Comparison of ENCODE assay signal across 33 cellular contexts in the genomic region with DNA sequence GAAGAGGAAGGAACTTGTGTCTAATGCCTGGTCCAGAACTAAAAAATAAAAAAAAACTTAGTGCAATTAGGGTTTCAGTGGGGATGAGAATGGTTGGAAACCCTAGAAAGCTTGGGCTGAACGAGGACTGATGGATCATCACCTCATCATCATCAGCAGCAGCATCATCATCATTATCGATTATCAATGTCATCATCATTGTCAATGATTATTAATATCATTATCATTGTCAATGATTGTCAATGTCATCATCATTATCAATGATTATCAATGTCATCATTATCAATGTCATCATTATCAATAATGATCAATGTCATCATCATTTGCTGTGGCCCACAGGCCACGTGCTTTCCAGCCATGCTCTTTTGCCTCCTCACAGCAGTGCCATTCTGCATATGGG.
"Had no signal": no experiment of that assay in that cellular context is flagged by ENCODE, and none has a peak within 500 bp of the region (broad histone marks: within the 10 kb centered on the region; RNA-seq: fewer than 3 reads in every experiment).

No MANE protein-coding gene starts in this region.

- H3K27ac ChIP-seq: ascending aorta, body of pancreas, brain microvascular endothelial cell, breast epithelium, cardiac muscle cell had no signal

- DNase-seq: activated effector memory CD4-positive, alpha-beta T cell treated with anti-CD3 and anti-CD28 coated beads, Interleukin-2, amount 50 U/mL, for 16 hours; activated effector memory CD4-positive, alpha-beta T cell treated with Interleukin-2 at 50 U/mL for 16 hours; activated gamma-delta T cell; activated gamma-delta T cell treated with Interleukin-2 at 50 U/mL for 16 hours; activated naive CD4-positive, alpha-beta T cell; activated naive CD4-positive, alpha-beta T cell treated with anti-CD3 and anti-CD28 coated beads for 36 hours; activated naive CD4-positive, alpha-beta T cell treated with anti-CD3 and anti-CD28 coated beads, Interleukin-2, amount 10 ng/mL, durations not matched to agents 7 days and 5 days; activated naive CD4-positive, alpha-beta T cell treated with anti-CD3 and anti-CD28 coated beads, Interleukin-2, amount 50 U/mL, for 16 hours; activated naive CD4-positive, alpha-beta T cell treated with Interleukin-2 at 50 U/mL for 16 hours; activated naive CD8-positive, alpha-beta T cell treated with anti-CD3 and anti-CD28 coated beads for 36 hours; activated naive CD8-positive, alpha-beta T cell treated with anti-CD3 and anti-CD28 coated beads, Interleukin-2, amount 10 ng/mL, durations not matched to agents 7 days and 5 days; activated naive CD8-positive, alpha-beta T cell treated with anti-CD3 and anti-CD28 coated beads, Interleukin-2, amount 50 U/mL, for 24 hours; activated T-cell treated with anti-CD3 and anti-CD28 coated beads, Interleukin-2, amount 50 U/mL, for 1 hour; activated T-cell treated with anti-CD3 and anti-CD28 coated beads, Interleukin-2, amount 50 U/mL, for 24 hours; activated T-cell treated with anti-CD3 and anti-CD28 coated beads, Interleukin-2, amount 50 U/mL, for 4 hours; activated T-cell treated with anti-CD3 and anti-CD28 coated beads, Interleukin-2, amount 50 U/mL, for 48 hours; activated T-cell treated with anti-CD3 and anti-CD28 coated beads, Interleukin-2, amount 50 U/mL, for 72 hours; amniotic stem cell; amygdala; anterior cingulate cortex; aorta; body of pancreas; brain microvascular endothelial cell; caudate nucleus; central memory CD4-positive, alpha-beta T cell; cerebellar nuclear complex had no signal

- H3K4me3 ChIP-seq: ascending aorta, body of pancreas, breast epithelium, cardiac muscle cell had no signal

- FAIRE-seq: astrocyte, bronchial epithelial cell had no signal

- H3K36me3 ChIP-seq: ascending aorta, brain microvascular endothelial cell, breast epithelium, cardiac muscle cell had no signal

- H3K27me3 ChIP-seq: ascending aorta, body of pancreas, brain microvascular endothelial cell, breast epithelium, cardiac muscle cell had no signal

- H3K4me1 ChIP-seq: ascending aorta, body of pancreas, breast epithelium had no signal

- ATAC-seq: activated naive CD4-positive, alpha-beta T cell treated with anti-CD3 and anti-CD28 coated beads, Interleukin-2, amount 50 U/mL, for 72 hours; activated naive CD8-positive, alpha-beta T cell treated with anti-CD3 and anti-CD28 coated beads, Interleukin-2, amount 50 U/mL, for 24 hours; activated T-cell treated with anti-CD3 and anti-CD28 coated beads, Interleukin-2, amount 50 U/mL, for 4 hours; activated T-cell treated with anti-CD3 and anti-CD28 coated beads, Interleukin-2, amount 50 U/mL, for 72 hours; activated T-helper 17 cell treated with anti-CD3 and anti-CD28 coated beads, Interleukin-2, amount 50 U/mL, for 72 hours; body of pancreas had no signal

- H3K9me3 ChIP-seq: body of pancreas had no signal
